20 cellular contexts compared by ENCODE assay signal in genomic region chr19:3707868-3708206, GRCh38. TPM values are rescaled to one million over a fixed set of nuclear protein-coding genes. Genes with fewer than 3 reads are reported as not detected.
DNase-seq lines count a peak whose midpoint lies in the region; ATAC-seq and TF ChIP-seq lines count a peak whose summit lies in the region.
"Had no signal": no experiment of that assay in that cellular context is flagged by ENCODE, and none has a peak within 500 bp of the region (broad histone marks: within the 10 kb centered on the region; RNA-seq: fewer than 3 reads in every experiment).

No MANE protein-coding gene starts in this region.

- H3K9me3 ChIP-seq in esophagus (ENCODE audit: control insufficient read depth in 2 of 2, insufficient read depth in 1 of 2, low read depth in 1 of 2, low read length in 1 of 2) = peaks cover 0 to 3% of the 10 kb centered on the region in 2 donors
- no peaks in the 10 kb centered on the region for H3K9me3 ChIP-seq in mucosa of stomach (ENCODE audit: control insufficient read depth, low read length)
- no peaks in the 10 kb centered on the region for H3K9me3 ChIP-seq in upper lobe of left lung
- H3K9me3 ChIP-seq: adrenal gland had no signal

- CTCF ChIA-PET in activated CD4-positive, alpha-beta T cell treated with anti-CD3 and anti-CD28 coated beads, Interleukin-2, amount 10 ng/mL, durations not matched to agents 7 days and 5 days (lab: Charles Lee) = interaction anchor here (0.6 to 1.3 kb wide), 3 partner anchors 22 to 122 kb away, joined by 3 read pairs; partner anchors contain the start of gene GIPC3

- H3K27ac ChIP-seq in esophagus (ENCODE audit: low read depth in 2 of 2, low read length in 1 of 2) = peak overlapping the region; percentile 79 to 86
- H3K27ac ChIP-seq in upper lobe of left lung = peak overlapping the region; percentile 72 to 83 (median 80)
- H3K27ac ChIP-seq: adrenal gland, cardiac muscle cell, HL-60 had no signal

- H3K27me3 ChIP-seq in esophagus (ENCODE audit: control insufficient read depth in 1 of 2, insufficient read depth in 2 of 2, low read length in 2 of 2) (no peaks in the 10 kb centered on the region), mucosa of stomach (ENCODE audit: control insufficient read depth, insufficient read depth, low read length) (no peaks in the 10 kb centered on the region), upper lobe of left lung (no peaks in the 10 kb centered on the region)
- H3K27me3 ChIP-seq: cardiac muscle cell had no signal

- no peaks in the 10 kb centered on the region for H3K9me3 Mint-ChIP-seq in activated CD4-positive, alpha-beta T cell treated with anti-CD3 and anti-CD28 coated beads, Interleukin-2, amount 10 ng/mL, durations not matched to agents 7 days and 5 days
- H3K9me3 Mint-ChIP-seq: activated T-helper 2 cell treated with anti-CD3 and anti-CD28 coated beads, Interferon-gamma antibody, Interleukin-2, Interleukin-4, amounts not matched to agents 10 μg/mL and 5 μg/mL and 100 μg/mL, durations not matched to agents 14 hours and 24 hours and 36 hours; stimulated activated naive B cell treated with anti-CD40 and anti-IgM and Interleukin-4, amounts not matched to agents 10 μg/mL and 1 μg/mL and 100 μg/mL, for 72 hours; type B pancreatic cell had no signal

- H3K27me3 Mint-ChIP-seq in activated CD4-positive, alpha-beta T cell treated with anti-CD3 and anti-CD28 coated beads, Interleukin-2, amount 10 ng/mL, durations not matched to agents 7 days and 5 days = peaks cover 5% of the 10 kb centered on the region

- no peaks in the 10 kb centered on the region for H3K36me3 Mint-ChIP-seq in activated CD4-positive, alpha-beta T cell treated with anti-CD3 and anti-CD28 coated beads, Interleukin-2, amount 10 ng/mL, durations not matched to agents 7 days and 5 days (ENCODE audit: low read depth)
- H3K36me3 Mint-ChIP-seq: CD14-positive monocyte; stimulated activated naive B cell treated with anti-CD40 and anti-IgM and Interleukin-4, amounts not matched to agents 10 μg/mL and 1 μg/mL and 100 μg/mL, for 72 hours; type B pancreatic cell had no signal

- H3K27ac Mint-ChIP-seq in activated CD4-positive, alpha-beta T cell treated with anti-CD3 and anti-CD28 coated beads, Interleukin-2, amount 10 ng/mL, durations not matched to agents 7 days and 5 days = peak overlapping the region; percentile 60
- H3K27ac Mint-ChIP-seq: activated T-helper 2 cell treated with anti-CD3 and anti-CD28 coated beads, Interferon-gamma antibody, Interleukin-2, Interleukin-4, amounts not matched to agents 10 μg/mL and 5 μg/mL and 100 μg/mL, durations not matched to agents 14 hours and 24 hours and 36 hours; stimulated activated naive B cell treated with anti-CD40 and anti-IgM and Interleukin-4, amounts not matched to agents 10 μg/mL and 1 μg/mL and 100 μg/mL, for 72 hours had no signal

- TF ChIP-seq EP300 in upper lobe of left lung (IDR thresholded peaks at IDR 0.05) = no peak

- no peak for ATAC-seq in upper lobe of left lung (ENCODE audit: low FRiP score in 2 of 2)
- ATAC-seq: stimulated activated naive B cell treated with anti-CD40 and anti-IgM and Interleukin-4, amounts not matched to agents 10 μg/mL and 1 μg/mL and 100 μg/mL, for 72 hours had no signal

- no peak for TF ChIP-seq POLR2A in upper lobe of left lung (IDR thresholded peaks at IDR 0.05)

- peaks cover 3% of the 10 kb centered on the region for H3K4me1 Mint-ChIP-seq in activated CD4-positive, alpha-beta T cell treated with anti-CD3 and anti-CD28 coated beads, Interleukin-2, amount 10 ng/mL, durations not matched to agents 7 days and 5 days

- H3K4me1 ChIP-seq in esophagus (ENCODE audit: control insufficient read depth in 2 of 2, insufficient read depth in 2 of 2, low read length in 1 of 2) (peaks cover 0 to 8% of the 10 kb centered on the region in 2 donors), mucosa of stomach (ENCODE audit: control insufficient read depth, insufficient read depth, low read length) (peaks cover 30% of the 10 kb centered on the region), upper lobe of left lung (peaks cover 4 to 17% (median 12%) of the 10 kb centered on the region in 4 donors)
- H3K4me1 ChIP-seq: adrenal gland had no signal

- POLR2A ChIA-PET in activated CD4-positive, alpha-beta T cell treated with anti-CD3 and anti-CD28 coated beads, Interleukin-2, amount 10 ng/mL, durations not matched to agents 7 days and 5 days (lab: Charles Lee) = no interaction called here

- peak overlapping the region; percentile 82 for H3K9ac ChIP-seq in mucosa of stomach (ENCODE audit: low read length)

- H3K4me3 ChIP-seq in esophagus (ENCODE audit: low read depth in 1 of 2, low read length in 2 of 2) = peak overlapping the region; percentile 47 to 58
- H3K4me3 ChIP-seq in mucosa of stomach (ENCODE audit: low read length) = peak overlapping the region; percentile 53
- peak overlapping the region in 3 of 4 donors; percentile 51 to 58 (median 55) for H3K4me3 ChIP-seq in upper lobe of left lung
- H3K4me3 ChIP-seq: adrenal gland, cardiac muscle cell had no signal

- H3K36me3 ChIP-seq in esophagus (ENCODE audit: control insufficient read depth in 2 of 2, insufficient read depth in 2 of 2, low read length in 1 of 2) (no peaks in the 10 kb centered on the region), mucosa of stomach (ENCODE audit: control insufficient read depth, insufficient read depth, low read length) (no peaks in the 10 kb centered on the region), upper lobe of left lung (no peaks in the 10 kb centered on the region)
- H3K36me3 ChIP-seq: adrenal gland, cardiac muscle cell had no signal

- no peak overlapping the region for H3K4me3 Mint-ChIP-seq in activated CD4-positive, alpha-beta T cell treated with anti-CD3 and anti-CD28 coated beads, Interleukin-2, amount 10 ng/mL, durations not matched to agents 7 days and 5 days
- H3K4me3 Mint-ChIP-seq: stimulated activated naive B cell treated with anti-CD40 and anti-IgM and Interleukin-4, amounts not matched to agents 10 μg/mL and 1 μg/mL and 100 μg/mL, for 72 hours had no signal

- 74 to 84% methylated on average over 12 of the region's 12 CpGs for WGBS in esophagus, 2 donors
- WGBS in upper lobe of left lung, 2 donors = 61 to 68% methylated on average over 11 to 12 of the region's 12 CpGs

- no peak for TF ChIP-seq CTCF in upper lobe of left lung (IDR thresholded peaks at IDR 0.05)

- no peak for DNase-seq in activated CD4-positive, alpha-beta T cell treated with anti-CD3 and anti-CD28 coated beads, Interleukin-2, amount 10 ng/mL, durations not matched to agents 7 days and 5 days
- no peak for DNase-seq in activated CD4-positive, alpha-beta T cell treated with anti-CD3 and anti-CD28 coated beads for 1 hour
- DNase-seq in upper lobe of left lung (no peak), NCI-H748 (lab: John Stamatoyannopoulos, UW; ENCODE audit: unreplicated experiment) (no peak), amniotic stem cell (lab: John Stamatoyannopoulos, UW) (no peak), glomerular visceral epithelial cell (ENCODE audit: extremely low spot score) (no peak)
- DNase-seq: activated CD4-positive, alpha-beta T cell treated with anti-CD3 and anti-CD28 coated beads for 48 hours; dermis blood vessel endothelial cell; hippocampal formation; MV-4-11; NCI-H187 treated with DMSO at 0.1 percent for 48 hours; stimulated activated naive B cell treated with anti-CD40 and anti-IgM and Interleukin-4, amounts not matched to agents 10 μg/mL and 1 μg/mL and 100 μg/mL, for 72 hours had no signal

RNA-seq across cellular contexts. Expression of gene TJP3, which starts 0.3 kb away (rescaled TPM):
- 1 to 10 TPM; 2.7 to 3.5 TPM for total RNA-seq in activated CD4-positive, alpha-beta T cell treated with anti-CD3 and anti-CD28 coated beads, Interleukin-2, amount 10 ng/mL, durations not matched to agents 7 days and 5 days
- 100 to 1,000 TPM in 1 of 2 donors, 10 to 100 TPM in 1; 44.5 to 118 TPM for polyA plus RNA-seq in esophagus
- total RNA-seq in upper lobe of left lung = 10 to 100 TPM; 27.2 to 94.3 (median 55.5) TPM
- polyA plus RNA-seq: CD14-positive monocyte had no signal

RNA-seq across cellular contexts. Expression of gene PIP5K1C, which starts 7.6 kb away (rescaled TPM):
- 10 to 100 TPM; 18.7 to 19.5 TPM for total RNA-seq in activated CD4-positive, alpha-beta T cell treated with anti-CD3 and anti-CD28 coated beads, Interleukin-2, amount 10 ng/mL, durations not matched to agents 7 days and 5 days
- polyA plus RNA-seq in esophagus = 10 to 100 TPM; 10.4 to 18.1 TPM
- 10 to 100 TPM; 24.6 to 64.1 (median 43.1) TPM for total RNA-seq in upper lobe of left lung

RNA-seq across cellular contexts. Expression of gene APBA3, which starts 53.7 kb away (rescaled TPM):
- total RNA-seq in activated CD4-positive, alpha-beta T cell treated with anti-CD3 and anti-CD28 coated beads, Interleukin-2, amount 10 ng/mL, durations not matched to agents 7 days and 5 days = 10 to 100 TPM; 45.8 to 46.2 TPM
- polyA plus RNA-seq in esophagus = 10 to 100 TPM; 12.1 to 16.3 TPM
- total RNA-seq in upper lobe of left lung = 10 to 100 TPM; 13.4 to 92.2 (median 21.6) TPM

RNA-seq across cellular contexts. Expression of gene MRPL54, which starts 54.6 kb away (rescaled TPM):
- total RNA-seq in activated CD4-positive, alpha-beta T cell treated with anti-CD3 and anti-CD28 coated beads, Interleukin-2, amount 10 ng/mL, durations not matched to agents 7 days and 5 days = 10 to 100 TPM; 78.4 to 81.3 TPM
- 10 to 100 TPM; 80.0 to 83.8 TPM for polyA plus RNA-seq in esophagus
- total RNA-seq in upper lobe of left lung = 10 to 100 TPM; 16.8 to 83.9 (median 65.5) TPM

Comparison
In these comparisons a context has a peak if more than half of its experiments do, and no peak if none do; other contexts are left out.
1. RNA of gene TJP3, which starts 0.3 kb away (total RNA-seq): 27.2 to 94.3 TPM in upper lobe of left lung; 2.7 to 3.5 TPM in activated CD4-positive, alpha-beta T cell treated with anti-CD3 and anti-CD28 coated beads, Interleukin-2, amount 10 ng/mL, durations not matched to agents 7 days and 5 days; every median in the first group is over 4 times any median in the second.
2. Peak in every context shown above with its lines, with median percentiles within 50 percentile points of each other: H3K4me3 ChIP-seq.